In the genomic region with DNA sequence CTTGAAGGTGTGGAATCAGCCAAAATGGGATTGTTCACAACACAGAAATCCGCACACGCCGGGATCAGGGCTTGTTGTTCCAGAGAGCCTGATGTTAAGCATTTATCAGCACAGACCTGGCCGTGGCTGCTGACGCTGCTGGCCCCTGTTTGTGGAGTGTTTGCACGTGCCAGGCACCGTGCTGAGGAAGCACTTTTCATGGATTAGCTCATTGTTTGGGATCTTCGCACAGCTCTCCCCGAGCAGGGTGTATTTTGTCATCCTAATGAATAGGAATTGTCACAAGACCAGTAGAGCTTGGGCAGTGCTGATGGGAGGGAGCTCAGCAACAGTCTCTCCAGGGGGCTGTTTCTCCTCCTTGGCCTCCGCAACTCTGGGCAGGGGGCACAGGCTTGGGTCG, we compare ENCODE assay signal across 15 cellular contexts.
DNase-seq lines count a peak whose midpoint lies in the region; ATAC-seq and TF ChIP-seq lines count a peak whose summit lies in the region.
"Had no signal": no experiment of that assay in that cellular context is flagged by ENCODE, and none has a peak within 500 bp of the region (broad histone marks: within the 10 kb centered on the region; RNA-seq: fewer than 3 reads in every experiment).

No MANE protein-coding gene starts in this region.

- no peak overlapping the region for H3K14ac ChIP-seq in trophoblast cell (ENCODE audit: low read length)

- H3K27me3 ChIP-seq in trophoblast cell (ENCODE audit: insufficient read depth, low read length) = no peaks in the 10 kb centered on the region

- TF ChIP-seq CTCF in osteocyte (IDR thresholded peaks at IDR 0.05) = no peak

- H3K36me3 Mint-ChIP-seq in osteocyte (ENCODE audit: unreplicated experiment) = peaks cover 8% of the 10 kb centered on the region

- H4K91ac ChIP-seq in trophoblast cell (ENCODE audit: low read depth, low read length) = no peak overlapping the region

- H3K9me3 Mint-ChIP-seq in osteocyte (ENCODE audit: unreplicated experiment) = no peaks in the 10 kb centered on the region
- H3K9me3 Mint-ChIP-seq: activated naive CD4-positive, alpha-beta T cell treated with anti-CD3 and anti-CD28 coated beads for 36 hours had no signal

- no peak overlapping the region for H3K27ac ChIP-seq in trophoblast cell (ENCODE audit: low read depth, low read length)
- H3K27ac ChIP-seq: GM23248, parathyroid adenoma had no signal

- H3K79me2 ChIP-seq in trophoblast cell (ENCODE audit: control insufficient read depth, insufficient read depth, low read length, poor library complexity) = no peaks in the 10 kb centered on the region

- WGBS in trophoblast cell (ENCODE audit: extremely low coverage, insufficient coverage, insufficient read length) = no CpG with 5 or more reads among the region's 11 CpGs

- H3K27me3 Mint-ChIP-seq in osteocyte (ENCODE audit: unreplicated experiment) = no peaks in the 10 kb centered on the region

- peaks cover 6% of the 10 kb centered on the region for H3K9me3 ChIP-seq in trophoblast cell (ENCODE audit: insufficient read depth, low read depth, low read length)

- no peak overlapping the region for H3K4me3 ChIP-seq in trophoblast cell (ENCODE audit: low read depth, low read length)
- H3K4me3 ChIP-seq: GM23248, lung had no signal

- no peak overlapping the region for H4K8ac ChIP-seq in trophoblast cell (ENCODE audit: low read depth, low read length)

- peaks cover 49 to 53% of the 10 kb centered on the region in 2 experiments for H3K36me3 ChIP-seq in trophoblast cell (ENCODE audit: control insufficient read depth in 1 of 2, insufficient read depth in 2 of 2, low read length in 2 of 2)

- H3K4ac ChIP-seq in trophoblast cell (ENCODE audit: low read depth, low read length) = no peak overlapping the region

- no peak overlapping the region for H3K27ac Mint-ChIP-seq in osteocyte (ENCODE audit: unreplicated experiment)
- H3K27ac Mint-ChIP-seq: activated naive CD4-positive, alpha-beta T cell treated with anti-CD3 and anti-CD28 coated beads for 36 hours had no signal

- H3K23ac ChIP-seq in trophoblast cell (ENCODE audit: low read length) = no peak overlapping the region

- H4K12ac ChIP-seq in trophoblast cell (ENCODE audit: low read depth, low read length) = no peak overlapping the region

- H2BK5ac ChIP-seq in trophoblast cell (ENCODE audit: low read depth, low read length, poor library complexity) = no peak overlapping the region

- H2BK120ac ChIP-seq in trophoblast cell (ENCODE audit: insufficient read depth, low read length, poor library complexity) = no peak overlapping the region

- no peak overlapping the region for H2AFZ ChIP-seq in trophoblast cell (ENCODE audit: insufficient read depth, low read length, poor library complexity)
- H2AFZ ChIP-seq: GM23248, parathyroid adenoma had no signal

- peaks cover 6% of the 10 kb centered on the region for H3K79me1 ChIP-seq in trophoblast cell (ENCODE audit: low read length)

- no peak overlapping the region for H2AK5ac ChIP-seq in trophoblast cell (ENCODE audit: low read length)

- peak overlapping the region; percentile 13 for H3K18ac ChIP-seq in trophoblast cell (ENCODE audit: low read length)

- H3K4me1 Mint-ChIP-seq in osteocyte (ENCODE audit: unreplicated experiment) = peaks cover 33% of the 10 kb centered on the region

- peaks cover 22 to 29% of the 10 kb centered on the region in 2 experiments for H3K4me1 ChIP-seq in trophoblast cell (ENCODE audit: control insufficient read depth in 1 of 2, insufficient read depth in 2 of 2, low read length in 2 of 2)
- H3K4me1 ChIP-seq: parathyroid adenoma had no signal

- no peak overlapping the region for H3K9ac ChIP-seq in trophoblast cell (ENCODE audit: low read length)
- H3K9ac ChIP-seq: GM23248, parathyroid adenoma had no signal

- no peak for ATAC-seq in HG03139 (IDR thresholded peaks at IDR 0.05; ENCODE audit: unreplicated experiment)
- no peak for ATAC-seq in GM19328 (IDR thresholded peaks at IDR 0.05; ENCODE audit: unreplicated experiment)

- H3K4me3 Mint-ChIP-seq in osteocyte (ENCODE audit: unreplicated experiment) = no peak overlapping the region
- H3K4me3 Mint-ChIP-seq: activated naive CD4-positive, alpha-beta T cell treated with anti-CD3 and anti-CD28 coated beads for 36 hours had no signal

- peak; percentile 80 for DNase-seq in COR-L47 (lab: John Stamatoyannopoulos, UW)
- peak; percentile 30 for DNase-seq in NCI-H774 (lab: John Stamatoyannopoulos, UW)
- peak; percentile 82 for DNase-seq in globus pallidus (ENCODE audit: low spot score)
- no peak for DNase-seq in trophoblast cell
- DNase-seq in osteocyte (ENCODE audit: extremely low spot score, unreplicated experiment) = no peak
- no peak for DNase-seq in NCI-H128 (lab: John Stamatoyannopoulos, UW; ENCODE audit: unreplicated experiment)
- DNase-seq: activated naive CD4-positive, alpha-beta T cell treated with anti-CD3 and anti-CD28 coated beads for 36 hours; central memory CD4-positive, alpha-beta T cell; EL; GM23248; KG1 had no signal

- H2BK12ac ChIP-seq in trophoblast cell (ENCODE audit: low read length) = no peak overlapping the region

- no peak overlapping the region for H3K4me2 ChIP-seq in trophoblast cell (ENCODE audit: low read length)

Comparison
In these comparisons a context has a peak if more than half of its experiments do, and no peak if none do; other contexts are left out.
1. DNase-seq: peak in COR-L47 (single experiment), NCI-H774 (single experiment) and globus pallidus (single experiment); none in trophoblast cell (0 of 2), osteocyte (single experiment) and NCI-H128 (single experiment).